ENCODE assay signal across 1 cellular context in the genomic region with DNA sequence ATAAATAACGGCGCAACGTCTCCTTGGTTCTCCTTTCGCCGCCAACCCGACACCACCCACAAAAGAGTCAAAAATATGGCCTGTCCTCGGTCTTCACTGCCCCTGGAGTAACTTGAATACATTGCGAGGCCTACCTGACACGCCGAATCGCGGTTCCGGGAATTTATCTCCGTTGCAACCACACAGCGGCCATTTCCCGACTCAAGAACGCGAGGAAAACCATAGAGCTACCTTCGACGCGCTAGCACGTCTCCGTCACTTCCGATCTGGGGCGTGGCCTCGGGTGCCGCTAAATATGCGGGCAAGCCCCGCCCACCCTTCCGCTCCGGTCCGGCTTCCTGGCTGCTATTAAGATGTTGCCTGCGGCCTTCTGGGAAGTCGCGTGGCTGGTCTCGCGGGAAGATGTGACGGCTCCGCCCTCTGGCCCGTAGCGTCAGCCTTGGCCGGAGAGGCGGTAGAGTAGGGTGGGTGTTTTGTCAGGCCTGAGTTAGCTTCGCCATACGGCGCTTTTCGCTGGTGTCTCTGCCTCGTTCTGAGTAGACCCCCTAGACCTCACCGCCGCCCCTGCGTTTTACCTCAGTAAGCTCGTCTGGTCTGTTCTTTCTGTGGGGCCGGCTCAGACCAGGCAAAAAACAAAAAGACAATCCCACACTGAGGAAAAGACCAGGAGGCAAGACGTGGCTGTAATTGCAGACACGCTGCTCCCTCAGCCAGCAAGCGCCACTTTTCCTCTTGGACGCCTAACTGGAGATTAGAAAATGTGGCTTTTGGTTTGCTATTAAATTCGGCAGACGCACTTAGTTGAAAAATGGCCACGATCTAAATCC.
TF ChIP-seq lines count a peak whose summit lies in the region.

A gene with protein sequence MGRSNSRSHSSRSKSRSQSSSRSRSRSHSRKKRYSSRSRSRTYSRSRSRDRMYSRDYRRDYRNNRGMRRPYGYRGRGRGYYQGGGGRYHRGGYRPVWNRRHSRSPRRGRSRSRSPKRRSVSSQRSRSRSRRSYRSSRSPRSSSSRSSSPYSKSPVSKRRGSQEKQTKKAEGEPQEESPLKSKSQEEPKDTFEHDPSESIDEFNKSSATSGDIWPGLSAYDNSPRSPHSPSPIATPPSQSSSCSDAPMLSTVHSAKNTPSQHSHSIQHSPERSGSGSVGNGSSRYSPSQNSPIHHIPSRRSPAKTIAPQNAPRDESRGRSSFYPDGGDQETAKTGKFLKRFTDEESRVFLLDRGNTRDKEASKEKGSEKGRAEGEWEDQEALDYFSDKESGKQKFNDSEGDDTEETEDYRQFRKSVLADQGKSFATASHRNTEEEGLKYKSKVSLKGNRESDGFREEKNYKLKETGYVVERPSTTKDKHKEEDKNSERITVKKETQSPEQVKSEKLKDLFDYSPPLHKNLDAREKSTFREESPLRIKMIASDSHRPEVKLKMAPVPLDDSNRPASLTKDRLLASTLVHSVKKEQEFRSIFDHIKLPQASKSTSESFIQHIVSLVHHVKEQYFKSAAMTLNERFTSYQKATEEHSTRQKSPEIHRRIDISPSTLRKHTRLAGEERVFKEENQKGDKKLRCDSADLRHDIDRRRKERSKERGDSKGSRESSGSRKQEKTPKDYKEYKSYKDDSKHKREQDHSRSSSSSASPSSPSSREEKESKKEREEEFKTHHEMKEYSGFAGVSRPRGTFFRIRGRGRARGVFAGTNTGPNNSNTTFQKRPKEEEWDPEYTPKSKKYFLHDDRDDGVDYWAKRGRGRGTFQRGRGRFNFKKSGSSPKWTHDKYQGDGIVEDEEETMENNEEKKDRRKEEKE (minus strand): TSS at position 268 of the 827 bp plus-strand sequence. CDS start 9,980 bp downstream, outside the sequence.

TF ChIP-seq in HepG2, 621 proteins besides CTCF, POLR2A, EP300 and RAD21 (continued from another document and continues in another):
- TF ChIP-seq, protein P1, sequence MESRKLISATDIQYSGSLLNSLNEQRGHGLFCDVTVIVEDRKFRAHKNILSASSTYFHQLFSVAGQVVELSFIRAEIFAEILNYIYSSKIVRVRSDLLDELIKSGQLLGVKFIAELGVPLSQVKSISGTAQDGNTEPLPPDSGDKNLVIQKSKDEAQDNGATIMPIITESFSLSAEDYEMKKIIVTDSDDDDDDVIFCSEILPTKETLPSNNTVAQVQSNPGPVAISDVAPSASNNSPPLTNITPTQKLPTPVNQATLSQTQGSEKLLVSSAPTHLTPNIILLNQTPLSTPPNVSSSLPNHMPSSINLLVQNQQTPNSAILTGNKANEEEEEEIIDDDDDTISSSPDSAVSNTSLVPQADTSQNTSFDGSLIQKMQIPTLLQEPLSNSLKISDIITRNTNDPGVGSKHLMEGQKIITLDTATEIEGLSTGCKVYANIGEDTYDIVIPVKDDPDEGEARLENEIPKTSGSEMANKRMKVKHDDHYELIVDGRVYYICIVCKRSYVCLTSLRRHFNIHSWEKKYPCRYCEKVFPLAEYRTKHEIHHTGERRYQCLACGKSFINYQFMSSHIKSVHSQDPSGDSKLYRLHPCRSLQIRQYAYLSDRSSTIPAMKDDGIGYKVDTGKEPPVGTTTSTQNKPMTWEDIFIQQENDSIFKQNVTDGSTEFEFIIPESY (CRISPR knock-in tag; IDR thresholded peaks at IDR 0.05) = no peak; the same call in 1 of the 2 replicates
- TF ChIP-seq ZBTB7A (CRISPR knock-in tag; IDR thresholded peaks at IDR 0.05) (no peak), HMG20B (CRISPR knock-in tag; conservative IDR thresholded peaks at IDR 0.05) (no peak; the same call in none of the 2 replicates), HNF4A (CRISPR knock-in tag; IDR thresholded peaks at IDR 0.05) (no peak), ZNF572 (CRISPR knock-in tag; IDR thresholded peaks at IDR 0.05) (0 out of 2 replicates have a peak, but pooled peaks have one; percentile 93), ZNF776 (CRISPR knock-in tag; IDR thresholded peaks at IDR 0.05) (no peak), ZNF235 (CRISPR knock-in tag; IDR thresholded peaks at IDR 0.05; ENCODE audit: borderline replicate concordance) (no peak), PCBP1 (IDR thresholded peaks at IDR 0.05; ENCODE audit: borderline replicate concordance, low read depth, low read length) (0 out of 2 replicates have a peak, but pooled peaks have one; percentile 33), HCFC1 (IDR thresholded peaks at IDR 0.05; ENCODE audit: low read depth, low read length) (no peak; the same call in 1 of the 2 replicates), KAT8 (CRISPR knock-in tag; IDR thresholded peaks at IDR 0.05) (peak; percentile 96), SOX5 (CRISPR knock-in tag; IDR thresholded peaks at IDR 0.05; ENCODE audit: borderline replicate concordance) (peak; percentile 66; the same call in 1 of the 2 replicates), IKZF1 (IDR thresholded peaks at IDR 0.05) (no peak), KDM1A (CRISPR knock-in tag; IDR thresholded peaks at IDR 0.05) (no peak), KDM5A (IDR thresholded peaks at IDR 0.05; ENCODE audit: borderline replicate concordance, low read length) (peak; percentile 62; the same call in 1 of the 2 replicates), ZNF34 (CRISPR knock-in tag; IDR thresholded peaks at IDR 0.05; ENCODE audit: borderline replicate concordance) (peak; percentile 72; the same call in 1 of the 2 replicates), ZNF335 (CRISPR knock-in tag; IDR thresholded peaks at IDR 0.05) (peak; percentile 85), ZNF660 (CRISPR knock-in tag; IDR thresholded peaks at IDR 0.05; ENCODE audit: borderline replicate concordance, low read depth) (no peak; the same call in 1 of the 2 replicates), SIN3B (IDR thresholded peaks at IDR 0.05; ENCODE audit: low read length) (0 out of 2 replicates have a peak, but pooled peaks have one; percentile 46), REPIN1 (CRISPR knock-in tag; IDR thresholded peaks at IDR 0.05; ENCODE audit: borderline replicate concordance, low read depth) (peak; percentile 90), PHF21A (CRISPR knock-in tag; IDR thresholded peaks at IDR 0.05) (no peak; the same call in 1 of the 2 replicates), SALL1 (CRISPR knock-in tag; IDR thresholded peaks at IDR 0.05) (peak; percentile 81), ZNF468 (CRISPR knock-in tag; IDR thresholded peaks at IDR 0.05) (no peak; the same call in 1 of the 2 replicates), SIX4 (CRISPR knock-in tag; IDR thresholded peaks at IDR 0.05) (no peak; the same call in 1 of the 2 replicates), CAMTA2 (CRISPR knock-in tag; IDR thresholded peaks at IDR 0.05; ENCODE audit: borderline replicate concordance) (no peak; the same call in 1 of the 2 replicates), SP2 (CRISPR knock-in tag; IDR thresholded peaks at IDR 0.05) (peak; percentile 64)
- TF ChIP-seq, protein P2, sequence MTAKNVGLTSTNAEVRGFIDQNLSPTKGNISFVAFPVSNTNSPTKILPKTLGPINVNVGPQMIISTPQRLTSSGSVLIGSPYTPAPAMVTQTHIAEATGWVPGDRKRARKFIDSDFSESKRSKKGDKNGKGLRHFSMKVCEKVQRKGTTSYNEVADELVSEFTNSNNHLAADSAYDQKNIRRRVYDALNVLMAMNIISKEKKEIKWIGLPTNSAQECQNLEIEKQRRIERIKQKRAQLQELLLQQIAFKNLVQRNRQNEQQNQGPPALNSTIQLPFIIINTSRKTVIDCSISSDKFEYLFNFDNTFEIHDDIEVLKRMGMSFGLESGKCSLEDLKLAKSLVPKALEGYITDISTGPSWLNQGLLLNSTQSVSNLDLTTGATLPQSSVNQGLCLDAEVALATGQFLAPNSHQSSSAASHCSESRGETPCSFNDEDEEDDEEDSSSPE (CRISPR knock-in tag; IDR thresholded peaks at IDR 0.05) = peak; percentile 63
- TF ChIP-seq, protein P3, sequence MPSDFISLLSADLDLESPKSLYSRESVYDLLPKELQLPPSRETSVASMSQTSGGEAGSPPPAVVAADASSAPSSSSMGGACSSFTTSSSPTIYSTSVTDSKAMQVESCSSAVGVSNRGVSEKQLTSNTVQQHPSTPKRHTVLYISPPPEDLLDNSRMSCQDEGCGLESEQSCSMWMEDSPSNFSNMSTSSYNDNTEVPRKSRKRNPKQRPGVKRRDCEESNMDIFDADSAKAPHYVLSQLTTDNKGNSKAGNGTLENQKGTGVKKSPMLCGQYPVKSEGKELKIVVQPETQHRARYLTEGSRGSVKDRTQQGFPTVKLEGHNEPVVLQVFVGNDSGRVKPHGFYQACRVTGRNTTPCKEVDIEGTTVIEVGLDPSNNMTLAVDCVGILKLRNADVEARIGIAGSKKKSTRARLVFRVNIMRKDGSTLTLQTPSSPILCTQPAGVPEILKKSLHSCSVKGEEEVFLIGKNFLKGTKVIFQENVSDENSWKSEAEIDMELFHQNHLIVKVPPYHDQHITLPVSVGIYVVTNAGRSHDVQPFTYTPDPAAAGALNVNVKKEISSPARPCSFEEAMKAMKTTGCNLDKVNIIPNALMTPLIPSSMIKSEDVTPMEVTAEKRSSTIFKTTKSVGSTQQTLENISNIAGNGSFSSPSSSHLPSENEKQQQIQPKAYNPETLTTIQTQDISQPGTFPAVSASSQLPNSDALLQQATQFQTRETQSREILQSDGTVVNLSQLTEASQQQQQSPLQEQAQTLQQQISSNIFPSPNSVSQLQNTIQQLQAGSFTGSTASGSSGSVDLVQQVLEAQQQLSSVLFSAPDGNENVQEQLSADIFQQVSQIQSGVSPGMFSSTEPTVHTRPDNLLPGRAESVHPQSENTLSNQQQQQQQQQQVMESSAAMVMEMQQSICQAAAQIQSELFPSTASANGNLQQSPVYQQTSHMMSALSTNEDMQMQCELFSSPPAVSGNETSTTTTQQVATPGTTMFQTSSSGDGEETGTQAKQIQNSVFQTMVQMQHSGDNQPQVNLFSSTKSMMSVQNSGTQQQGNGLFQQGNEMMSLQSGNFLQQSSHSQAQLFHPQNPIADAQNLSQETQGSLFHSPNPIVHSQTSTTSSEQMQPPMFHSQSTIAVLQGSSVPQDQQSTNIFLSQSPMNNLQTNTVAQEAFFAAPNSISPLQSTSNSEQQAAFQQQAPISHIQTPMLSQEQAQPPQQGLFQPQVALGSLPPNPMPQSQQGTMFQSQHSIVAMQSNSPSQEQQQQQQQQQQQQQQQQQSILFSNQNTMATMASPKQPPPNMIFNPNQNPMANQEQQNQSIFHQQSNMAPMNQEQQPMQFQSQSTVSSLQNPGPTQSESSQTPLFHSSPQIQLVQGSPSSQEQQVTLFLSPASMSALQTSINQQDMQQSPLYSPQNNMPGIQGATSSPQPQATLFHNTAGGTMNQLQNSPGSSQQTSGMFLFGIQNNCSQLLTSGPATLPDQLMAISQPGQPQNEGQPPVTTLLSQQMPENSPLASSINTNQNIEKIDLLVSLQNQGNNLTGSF (CRISPR knock-in tag; IDR thresholded peaks at IDR 0.05) = no peak
- TF ChIP-seq, protein P4, sequence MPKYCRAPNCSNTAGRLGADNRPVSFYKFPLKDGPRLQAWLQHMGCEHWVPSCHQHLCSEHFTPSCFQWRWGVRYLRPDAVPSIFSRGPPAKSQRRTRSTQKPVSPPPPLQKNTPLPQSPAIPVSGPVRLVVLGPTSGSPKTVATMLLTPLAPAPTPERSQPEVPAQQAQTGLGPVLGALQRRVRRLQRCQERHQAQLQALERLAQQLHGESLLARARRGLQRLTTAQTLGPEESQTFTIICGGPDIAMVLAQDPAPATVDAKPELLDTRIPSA (CRISPR knock-in tag; IDR thresholded peaks at IDR 0.05; ENCODE audit: borderline replicate concordance) = peak; percentile 70; the same call in 1 of the 2 replicates
- TF ChIP-seq, protein P5, sequence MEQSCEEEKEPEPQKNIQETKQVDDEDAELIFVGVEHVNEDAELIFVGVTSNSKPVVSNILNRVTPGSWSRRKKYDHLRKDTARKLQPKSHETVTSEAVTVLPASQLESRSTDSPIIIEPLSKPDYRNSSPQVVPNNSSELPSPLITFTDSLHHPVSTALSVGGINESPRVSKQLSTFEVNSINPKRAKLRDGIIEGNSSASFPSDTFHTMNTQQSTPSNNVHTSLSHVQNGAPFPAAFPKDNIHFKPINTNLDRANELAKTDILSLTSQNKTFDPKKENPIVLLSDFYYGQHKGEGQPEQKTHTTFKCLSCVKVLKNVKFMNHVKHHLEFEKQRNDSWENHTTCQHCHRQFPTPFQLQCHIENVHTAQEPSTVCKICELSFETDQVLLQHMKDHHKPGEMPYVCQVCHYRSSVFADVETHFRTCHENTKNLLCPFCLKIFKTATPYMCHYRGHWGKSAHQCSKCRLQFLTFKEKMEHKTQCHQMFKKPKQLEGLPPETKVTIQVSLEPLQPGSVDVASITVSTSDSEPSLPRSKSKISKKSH (CRISPR knock-in tag; IDR thresholded peaks at IDR 0.05; ENCODE audit: borderline replicate concordance) = peak; percentile 76
- TF ChIP-seq, protein P6, sequence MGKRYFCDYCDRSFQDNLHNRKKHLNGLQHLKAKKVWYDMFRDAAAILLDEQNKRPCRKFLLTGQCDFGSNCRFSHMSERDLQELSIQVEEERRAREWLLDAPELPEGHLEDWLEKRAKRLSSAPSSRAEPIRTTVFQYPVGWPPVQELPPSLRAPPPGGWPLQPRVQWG (CRISPR knock-in tag; IDR thresholded peaks at IDR 0.05; ENCODE audit: borderline replicate concordance, low read depth) = no peak
- TF ChIP-seq, protein P7, sequence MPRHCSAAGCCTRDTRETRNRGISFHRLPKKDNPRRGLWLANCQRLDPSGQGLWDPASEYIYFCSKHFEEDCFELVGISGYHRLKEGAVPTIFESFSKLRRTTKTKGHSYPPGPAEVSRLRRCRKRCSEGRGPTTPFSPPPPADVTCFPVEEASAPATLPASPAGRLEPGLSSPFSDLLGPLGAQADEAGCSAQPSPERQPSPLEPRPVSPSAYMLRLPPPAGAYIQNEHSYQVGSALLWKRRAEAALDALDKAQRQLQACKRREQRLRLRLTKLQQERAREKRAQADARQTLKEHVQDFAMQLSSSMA (CRISPR knock-in tag; IDR thresholded peaks at IDR 0.05) = no peak
- TF ChIP-seq, protein P8, sequence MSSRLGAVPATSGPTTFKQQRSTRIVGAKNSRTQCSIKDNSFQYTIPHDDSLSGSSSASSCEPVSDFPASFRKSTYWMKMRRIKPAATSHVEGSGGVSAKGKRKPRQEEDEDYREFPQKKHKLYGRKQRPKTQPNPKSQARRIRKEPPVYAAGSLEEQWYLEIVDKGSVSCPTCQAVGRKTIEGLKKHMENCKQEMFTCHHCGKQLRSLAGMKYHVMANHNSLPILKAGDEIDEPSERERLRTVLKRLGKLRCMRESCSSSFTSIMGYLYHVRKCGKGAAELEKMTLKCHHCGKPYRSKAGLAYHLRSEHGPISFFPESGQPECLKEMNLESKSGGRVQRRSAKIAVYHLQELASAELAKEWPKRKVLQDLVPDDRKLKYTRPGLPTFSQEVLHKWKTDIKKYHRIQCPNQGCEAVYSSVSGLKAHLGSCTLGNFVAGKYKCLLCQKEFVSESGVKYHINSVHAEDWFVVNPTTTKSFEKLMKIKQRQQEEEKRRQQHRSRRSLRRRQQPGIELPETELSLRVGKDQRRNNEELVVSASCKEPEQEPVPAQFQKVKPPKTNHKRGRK (CRISPR knock-in tag; IDR thresholded peaks at IDR 0.05) = no peak
- TF ChIP-seq, protein P9, sequence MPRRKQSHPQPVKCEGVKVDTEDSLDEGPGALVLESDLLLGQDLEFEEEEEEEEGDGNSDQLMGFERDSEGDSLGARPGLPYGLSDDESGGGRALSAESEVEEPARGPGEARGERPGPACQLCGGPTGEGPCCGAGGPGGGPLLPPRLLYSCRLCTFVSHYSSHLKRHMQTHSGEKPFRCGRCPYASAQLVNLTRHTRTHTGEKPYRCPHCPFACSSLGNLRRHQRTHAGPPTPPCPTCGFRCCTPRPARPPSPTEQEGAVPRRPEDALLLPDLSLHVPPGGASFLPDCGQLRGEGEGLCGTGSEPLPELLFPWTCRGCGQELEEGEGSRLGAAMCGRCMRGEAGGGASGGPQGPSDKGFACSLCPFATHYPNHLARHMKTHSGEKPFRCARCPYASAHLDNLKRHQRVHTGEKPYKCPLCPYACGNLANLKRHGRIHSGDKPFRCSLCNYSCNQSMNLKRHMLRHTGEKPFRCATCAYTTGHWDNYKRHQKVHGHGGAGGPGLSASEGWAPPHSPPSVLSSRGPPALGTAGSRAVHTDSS (CRISPR knock-in tag; conservative IDR thresholded peaks at IDR 0.05) = no peak
